1 cellular context compared by ENCODE assay signal in genomic region chr19:55653651-55654322, GRCh38.
A peak's percentile ranks its signal among the peaks of the same experiment; 100 is the strongest.
TF ChIP-seq lines count a peak whose summit lies in the region.

No MANE protein-coding gene starts in this region.

TF ChIP-seq in GM12878, 131 proteins besides CTCF, POLR2A, EP300 and RAD21 (continued from another document):
- TF ChIP-seq TAF1 (IDR thresholded peaks at IDR 0.05; ENCODE audit: borderline replicate concordance, low read depth, low read length), result peak; percentile 65; the same call in 1 of the 2 replicates
- no peak for TF ChIP-seq SREBF2 (IDR thresholded peaks at IDR 0.05; ENCODE audit: low read length)
- TF ChIP-seq LARP7 (IDR thresholded peaks at IDR 0.05), result peak; percentile 93
- TF ChIP-seq NKRF (conservative IDR thresholded peaks at IDR 0.05), result peak; percentile 62
- TF ChIP-seq, protein P1, sequence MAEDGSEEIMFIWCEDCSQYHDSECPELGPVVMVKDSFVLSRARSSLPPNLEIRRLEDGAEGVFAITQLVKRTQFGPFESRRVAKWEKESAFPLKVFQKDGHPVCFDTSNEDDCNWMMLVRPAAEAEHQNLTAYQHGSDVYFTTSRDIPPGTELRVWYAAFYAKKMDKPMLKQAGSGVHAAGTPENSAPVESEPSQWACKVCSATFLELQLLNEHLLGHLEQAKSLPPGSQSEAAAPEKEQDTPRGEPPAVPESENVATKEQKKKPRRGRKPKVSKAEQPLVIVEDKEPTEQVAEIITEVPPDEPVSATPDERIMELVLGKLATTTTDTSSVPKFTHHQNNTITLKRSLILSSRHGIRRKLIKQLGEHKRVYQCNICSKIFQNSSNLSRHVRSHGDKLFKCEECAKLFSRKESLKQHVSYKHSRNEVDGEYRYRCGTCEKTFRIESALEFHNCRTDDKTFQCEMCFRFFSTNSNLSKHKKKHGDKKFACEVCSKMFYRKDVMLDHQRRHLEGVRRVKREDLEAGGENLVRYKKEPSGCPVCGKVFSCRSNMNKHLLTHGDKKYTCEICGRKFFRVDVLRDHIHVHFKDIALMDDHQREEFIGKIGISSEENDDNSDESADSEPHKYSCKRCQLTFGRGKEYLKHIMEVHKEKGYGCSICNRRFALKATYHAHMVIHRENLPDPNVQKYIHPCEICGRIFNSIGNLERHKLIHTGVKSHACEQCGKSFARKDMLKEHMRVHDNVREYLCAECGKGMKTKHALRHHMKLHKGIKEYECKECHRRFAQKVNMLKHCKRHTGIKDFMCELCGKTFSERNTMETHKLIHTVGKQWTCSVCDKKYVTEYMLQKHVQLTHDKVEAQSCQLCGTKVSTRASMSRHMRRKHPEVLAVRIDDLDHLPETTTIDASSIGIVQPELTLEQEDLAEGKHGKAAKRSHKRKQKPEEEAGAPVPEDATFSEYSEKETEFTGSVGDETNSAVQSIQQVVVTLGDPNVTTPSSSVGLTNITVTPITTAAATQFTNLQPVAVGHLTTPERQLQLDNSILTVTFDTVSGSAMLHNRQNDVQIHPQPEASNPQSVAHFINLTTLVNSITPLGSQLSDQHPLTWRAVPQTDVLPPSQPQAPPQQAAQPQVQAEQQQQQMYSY (CRISPR knock-in tag; IDR thresholded peaks at IDR 0.05), result no peak
- TF ChIP-seq ZNF207 (IDR thresholded peaks at IDR 0.05; ENCODE audit: borderline replicate concordance), result peak; percentile 82
- TF ChIP-seq BCL3 (IDR thresholded peaks at IDR 0.05; ENCODE audit: borderline replicate concordance, insufficient read depth, low read depth, low read length, poor library complexity, severe bottlenecking), result no peak
- TF ChIP-seq GATAD2B (conservative IDR thresholded peaks at IDR 0.05; ENCODE audit: low read depth), result peak; percentile 42; the same call in 1 of the 2 replicates
- 0 out of 2 replicates have a peak, but pooled peaks have one; percentile 63 for TF ChIP-seq TBL1XR1 (IDR thresholded peaks at IDR 0.05; ENCODE audit: low read depth, low read length)
- TF ChIP-seq RELB (IDR thresholded peaks at IDR 0.05; ENCODE audit: low read depth), result peak; percentile 58; the same call in 1 of the 2 replicates
- TF ChIP-seq ZBTB11 (CRISPR knock-in tag; IDR thresholded peaks at IDR 0.05), result peak; percentile 67
- no peak for TF ChIP-seq MTA2 (IDR thresholded peaks at IDR 0.05; ENCODE audit: low read depth)
- TF ChIP-seq STAT1 (conservative IDR thresholded peaks at IDR 0.05), result 0 out of 2 replicates have a peak, but pooled peaks have one; percentile 49
- peak; percentile 93 for TF ChIP-seq E2F8 (IDR thresholded peaks at IDR 0.05; ENCODE audit: low read depth, partially characterized antibody)
- TF ChIP-seq NRF1 (conservative IDR thresholded peaks at IDR 0.05; ENCODE audit: low read depth, low read length), result peak; percentile 85
- 0 out of 2 replicates have a peak, but pooled peaks have one; percentile 34 for TF ChIP-seq TCF12 (IDR thresholded peaks at IDR 0.05; ENCODE audit: low read depth, low read length)
- TF ChIP-seq POLR2AphosphoS2 (IDR thresholded peaks at IDR 0.05; ENCODE audit: low read depth, low read length), result no peak
- TF ChIP-seq CHD2 (IDR thresholded peaks at IDR 0.05; ENCODE audit: borderline replicate concordance, low read depth, low read length), result peak; percentile 67; the same call in 1 of the 2 replicates
- no peak for TF ChIP-seq RBBP5 (conservative IDR thresholded peaks at IDR 0.05)
- TF ChIP-seq CREB1 (IDR thresholded peaks at IDR 0.05; ENCODE audit: low read depth), result peak; percentile 53; the same call in 1 of the 2 replicates
- TF ChIP-seq NR2C2 (IDR thresholded peaks at IDR 0.05; ENCODE audit: borderline replicate concordance, control insufficient read depth, insufficient read length, low read depth), result no peak
- TF ChIP-seq CBFB (IDR thresholded peaks at IDR 0.05; ENCODE audit: low read depth), result no peak
- TF ChIP-seq MYB (IDR thresholded peaks at IDR 0.05; ENCODE audit: borderline replicate concordance, low read depth, low read length), result peak; percentile 61; the same call in 1 of the 2 replicates
- peak; percentile 59 to 72 for TF ChIP-seq BHLHE40 (IDR thresholded peaks at IDR 0.05; ENCODE audit: borderline replicate concordance in 1 of 2, low read depth in 2 of 2, low read length in 1 of 2)
- peak; percentile 1; the same call in 1 of the 2 replicates for TF ChIP-seq HDGF (IDR thresholded peaks at IDR 0.05)
- TF ChIP-seq, protein P2, sequence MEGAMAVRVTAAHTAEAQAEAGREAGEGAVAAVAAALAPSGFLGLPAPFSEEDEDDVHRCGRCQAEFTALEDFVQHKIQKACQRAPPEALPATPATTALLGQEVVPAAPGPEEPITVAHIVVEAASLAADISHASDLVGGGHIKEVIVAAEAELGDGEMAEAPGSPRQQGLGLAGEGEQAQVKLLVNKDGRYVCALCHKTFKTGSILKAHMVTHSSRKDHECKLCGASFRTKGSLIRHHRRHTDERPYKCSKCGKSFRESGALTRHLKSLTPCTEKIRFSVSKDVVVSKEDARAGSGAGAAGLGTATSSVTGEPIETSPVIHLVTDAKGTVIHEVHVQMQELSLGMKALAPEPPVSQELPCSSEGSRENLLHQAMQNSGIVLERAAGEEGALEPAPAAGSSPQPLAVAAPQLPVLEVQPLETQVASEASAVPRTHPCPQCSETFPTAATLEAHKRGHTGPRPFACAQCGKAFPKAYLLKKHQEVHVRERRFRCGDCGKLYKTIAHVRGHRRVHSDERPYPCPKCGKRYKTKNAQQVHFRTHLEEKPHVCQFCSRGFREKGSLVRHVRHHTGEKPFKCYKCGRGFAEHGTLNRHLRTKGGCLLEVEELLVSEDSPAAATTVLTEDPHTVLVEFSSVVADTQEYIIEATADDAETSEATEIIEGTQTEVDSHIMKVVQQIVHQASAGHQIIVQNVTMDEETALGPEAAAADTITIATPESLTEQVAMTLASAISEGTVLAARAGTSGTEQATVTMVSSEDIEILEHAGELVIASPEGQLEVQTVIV (IDR thresholded peaks at IDR 0.05; ENCODE audit: borderline replicate concordance, partially characterized antibody), result peak; percentile 83
- 0 out of 2 replicates have a peak, but pooled peaks have one; percentile 46 for TF ChIP-seq CBX5 (IDR thresholded peaks at IDR 0.05; ENCODE audit: low read depth)
- TF ChIP-seq NR2F1 (conservative IDR thresholded peaks at IDR 0.05), result peak; percentile 89
